In the genomic region with DNA sequence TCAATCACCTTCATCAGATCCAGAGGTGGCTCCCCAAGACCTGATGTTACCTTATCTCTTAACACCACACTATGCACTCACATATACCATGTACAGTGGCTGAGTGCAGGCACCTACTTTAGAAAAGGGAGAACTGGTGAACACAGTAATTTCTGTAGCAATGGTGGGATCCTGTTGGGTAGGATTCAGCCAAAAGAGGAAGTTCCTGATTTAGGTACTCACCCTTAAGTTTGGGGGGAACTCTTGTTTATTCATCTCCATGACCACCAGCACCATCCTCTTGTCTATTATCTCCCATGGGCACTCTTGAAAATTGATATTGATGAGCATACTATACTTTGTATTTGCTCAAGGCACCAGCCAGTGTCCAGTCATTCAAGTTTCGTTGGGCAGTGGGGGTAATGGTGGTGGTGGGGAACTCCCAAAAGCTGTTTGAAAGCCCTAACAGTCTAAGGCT, we compare ENCODE assay signal across 1 cellular context.
A peak's percentile ranks its signal among the peaks of the same experiment; 100 is the strongest.
TF ChIP-seq lines count a peak whose summit lies in the region.

No MANE protein-coding gene starts in this region.

TF ChIP-seq in GM12878, 131 proteins besides CTCF, POLR2A, EP300 and RAD21 (continued from another document):
- TF ChIP-seq, protein P1, sequence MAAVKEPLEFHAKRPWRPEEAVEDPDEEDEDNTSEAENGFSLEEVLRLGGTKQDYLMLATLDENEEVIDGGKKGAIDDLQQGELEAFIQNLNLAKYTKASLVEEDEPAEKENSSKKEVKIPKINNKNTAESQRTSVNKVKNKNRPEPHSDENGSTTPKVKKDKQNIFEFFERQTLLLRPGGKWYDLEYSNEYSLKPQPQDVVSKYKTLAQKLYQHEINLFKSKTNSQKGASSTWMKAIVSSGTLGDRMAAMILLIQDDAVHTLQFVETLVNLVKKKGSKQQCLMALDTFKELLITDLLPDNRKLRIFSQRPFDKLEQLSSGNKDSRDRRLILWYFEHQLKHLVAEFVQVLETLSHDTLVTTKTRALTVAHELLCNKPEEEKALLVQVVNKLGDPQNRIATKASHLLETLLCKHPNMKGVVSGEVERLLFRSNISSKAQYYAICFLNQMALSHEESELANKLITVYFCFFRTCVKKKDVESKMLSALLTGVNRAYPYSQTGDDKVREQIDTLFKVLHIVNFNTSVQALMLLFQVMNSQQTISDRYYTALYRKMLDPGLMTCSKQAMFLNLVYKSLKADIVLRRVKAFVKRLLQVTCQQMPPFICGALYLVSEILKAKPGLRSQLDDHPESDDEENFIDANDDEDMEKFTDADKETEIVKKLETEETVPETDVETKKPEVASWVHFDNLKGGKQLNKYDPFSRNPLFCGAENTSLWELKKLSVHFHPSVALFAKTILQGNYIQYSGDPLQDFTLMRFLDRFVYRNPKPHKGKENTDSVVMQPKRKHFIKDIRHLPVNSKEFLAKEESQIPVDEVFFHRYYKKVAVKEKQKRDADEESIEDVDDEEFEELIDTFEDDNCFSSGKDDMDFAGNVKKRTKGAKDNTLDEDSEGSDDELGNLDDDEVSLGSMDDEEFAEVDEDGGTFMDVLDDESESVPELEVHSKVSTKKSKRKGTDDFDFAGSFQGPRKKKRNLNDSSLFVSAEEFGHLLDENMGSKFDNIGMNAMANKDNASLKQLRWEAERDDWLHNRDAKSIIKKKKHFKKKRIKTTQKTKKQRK (IDR thresholded peaks at IDR 0.05; ENCODE audit: low read depth, low read length), result no peak
- TF ChIP-seq GATAD2B (conservative IDR thresholded peaks at IDR 0.05; ENCODE audit: low read depth), result no peak
- no peak for TF ChIP-seq CEBPB (IDR thresholded peaks at IDR 0.05; ENCODE audit: borderline replicate concordance in 1 of 2, low read depth in 2 of 2, low read length in 2 of 2)
- no peak for TF ChIP-seq SMC3 (IDR thresholded peaks at IDR 0.05; ENCODE audit: borderline replicate concordance, low read length)
- TF ChIP-seq, protein P2, sequence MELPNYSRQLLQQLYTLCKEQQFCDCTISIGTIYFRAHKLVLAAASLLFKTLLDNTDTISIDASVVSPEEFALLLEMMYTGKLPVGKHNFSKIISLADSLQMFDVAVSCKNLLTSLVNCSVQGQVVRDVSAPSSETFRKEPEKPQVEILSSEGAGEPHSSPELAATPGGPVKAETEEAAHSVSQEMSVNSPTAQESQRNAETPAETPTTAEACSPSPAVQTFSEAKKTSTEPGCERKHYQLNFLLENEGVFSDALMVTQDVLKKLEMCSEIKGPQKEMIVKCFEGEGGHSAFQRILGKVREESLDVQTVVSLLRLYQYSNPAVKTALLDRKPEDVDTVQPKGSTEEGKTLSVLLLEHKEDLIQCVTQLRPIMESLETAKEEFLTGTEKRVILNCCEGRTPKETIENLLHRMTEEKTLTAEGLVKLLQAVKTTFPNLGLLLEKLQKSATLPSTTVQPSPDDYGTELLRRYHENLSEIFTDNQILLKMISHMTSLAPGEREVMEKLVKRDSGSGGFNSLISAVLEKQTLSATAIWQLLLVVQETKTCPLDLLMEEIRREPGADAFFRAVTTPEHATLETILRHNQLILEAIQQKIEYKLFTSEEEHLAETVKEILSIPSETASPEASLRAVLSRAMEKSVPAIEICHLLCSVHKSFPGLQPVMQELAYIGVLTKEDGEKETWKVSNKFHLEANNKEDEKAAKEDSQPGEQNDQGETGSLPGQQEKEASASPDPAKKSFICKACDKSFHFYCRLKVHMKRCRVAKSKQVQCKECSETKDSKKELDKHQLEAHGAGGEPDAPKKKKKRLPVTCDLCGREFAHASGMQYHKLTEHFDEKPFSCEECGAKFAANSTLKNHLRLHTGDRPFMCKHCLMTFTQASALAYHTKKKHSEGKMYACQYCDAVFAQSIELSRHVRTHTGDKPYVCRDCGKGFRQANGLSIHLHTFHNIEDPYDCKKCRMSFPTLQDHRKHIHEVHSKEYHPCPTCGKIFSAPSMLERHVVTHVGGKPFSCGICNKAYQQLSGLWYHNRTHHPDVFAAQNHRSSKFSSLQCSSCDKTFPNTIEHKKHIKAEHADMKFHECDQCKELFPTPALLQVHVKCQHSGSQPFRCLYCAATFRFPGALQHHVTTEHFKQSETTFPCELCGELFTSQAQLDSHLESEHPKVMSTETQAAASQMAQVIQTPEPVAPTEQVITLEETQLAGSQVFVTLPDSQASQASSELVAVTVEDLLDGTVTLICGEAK (IDR thresholded peaks at IDR 0.05; ENCODE audit: borderline replicate concordance), result no peak
- peak; percentile 69; the same call in 1 of the 2 replicates for TF ChIP-seq BCL11A (IDR thresholded peaks at IDR 0.05; ENCODE audit: low read depth, low read length)
- no peak for TF ChIP-seq SMARCA5 (IDR thresholded peaks at IDR 0.05)
- no peak for TF ChIP-seq CBFB (IDR thresholded peaks at IDR 0.05; ENCODE audit: low read depth)
- no peak for TF ChIP-seq EZH2 (IDR thresholded peaks at IDR 0.05; ENCODE audit: borderline replicate concordance, control insufficient read depth, low read depth, low read length)
- TF ChIP-seq KAT2A (conservative IDR thresholded peaks at IDR 0.05; ENCODE audit: control insufficient read depth, low read depth, low read length), result no peak
- no peak for TF ChIP-seq SUZ12 (IDR thresholded peaks at IDR 0.05; ENCODE audit: unreplicated experiment)
- no peak for TF ChIP-seq RFX5 (IDR thresholded peaks at IDR 0.05; ENCODE audit: low read depth, low read length)
- no peak for TF ChIP-seq ETV6 (conservative IDR thresholded peaks at IDR 0.05 in 1 of 2, IDR thresholded peaks at IDR 0.05 in 1 of 2; ENCODE audit: borderline replicate concordance in 1 of 2, low read depth in 1 of 2)
- TF ChIP-seq YY1 (IDR thresholded peaks at IDR 0.05; ENCODE audit: low read depth, low read length), result peak; percentile 62; the same call in 1 of the 2 replicates
- TF ChIP-seq SRF (IDR thresholded peaks at IDR 0.05; ENCODE audit: low read depth in 2 of 2, low read length in 2 of 2), result 0 out of 4 replicates have a peak, but pooled peaks of 1 of the 2 experiments have one; percentile 38
- TF ChIP-seq EGR1 (IDR thresholded peaks at IDR 0.05; ENCODE audit: borderline replicate concordance in 1 of 2, low read depth in 2 of 2, low read length in 2 of 2), result no peak
- TF ChIP-seq, protein P3, sequence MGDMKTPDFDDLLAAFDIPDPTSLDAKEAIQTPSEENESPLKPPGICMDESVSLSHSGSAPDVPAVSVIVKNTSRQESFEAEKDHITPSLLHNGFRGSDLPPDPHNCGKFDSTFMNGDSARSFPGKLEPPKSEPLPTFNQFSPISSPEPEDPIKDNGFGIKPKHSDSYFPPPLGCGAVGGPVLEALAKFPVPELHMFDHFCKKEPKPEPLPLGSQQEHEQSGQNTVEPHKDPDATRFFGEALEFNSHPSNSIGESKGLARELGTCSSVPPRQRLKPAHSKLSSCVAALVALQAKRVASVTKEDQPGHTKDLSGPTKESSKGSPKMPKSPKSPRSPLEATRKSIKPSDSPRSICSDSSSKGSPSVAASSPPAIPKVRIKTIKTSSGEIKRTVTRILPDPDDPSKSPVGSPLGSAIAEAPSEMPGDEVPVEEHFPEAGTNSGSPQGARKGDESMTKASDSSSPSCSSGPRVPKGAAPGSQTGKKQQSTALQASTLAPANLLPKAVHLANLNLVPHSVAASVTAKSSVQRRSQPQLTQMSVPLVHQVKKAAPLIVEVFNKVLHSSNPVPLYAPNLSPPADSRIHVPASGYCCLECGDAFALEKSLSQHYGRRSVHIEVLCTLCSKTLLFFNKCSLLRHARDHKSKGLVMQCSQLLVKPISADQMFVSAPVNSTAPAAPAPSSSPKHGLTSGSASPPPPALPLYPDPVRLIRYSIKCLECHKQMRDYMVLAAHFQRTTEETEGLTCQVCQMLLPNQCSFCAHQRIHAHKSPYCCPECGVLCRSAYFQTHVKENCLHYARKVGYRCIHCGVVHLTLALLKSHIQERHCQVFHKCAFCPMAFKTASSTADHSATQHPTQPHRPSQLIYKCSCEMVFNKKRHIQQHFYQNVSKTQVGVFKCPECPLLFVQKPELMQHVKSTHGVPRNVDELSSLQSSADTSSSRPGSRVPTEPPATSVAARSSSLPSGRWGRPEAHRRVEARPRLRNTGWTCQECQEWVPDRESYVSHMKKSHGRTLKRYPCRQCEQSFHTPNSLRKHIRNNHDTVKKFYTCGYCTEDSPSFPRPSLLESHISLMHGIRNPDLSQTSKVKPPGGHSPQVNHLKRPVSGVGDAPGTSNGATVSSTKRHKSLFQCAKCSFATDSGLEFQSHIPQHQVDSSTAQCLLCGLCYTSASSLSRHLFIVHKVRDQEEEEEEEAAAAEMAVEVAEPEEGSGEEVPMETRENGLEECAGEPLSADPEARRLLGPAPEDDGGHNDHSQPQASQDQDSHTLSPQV (IDR thresholded peaks at IDR 0.05), result no peak
- peak; percentile 68; the same call in 1 of the 2 replicates for TF ChIP-seq MEF2A (IDR thresholded peaks at IDR 0.05; ENCODE audit: insufficient read depth, low read depth, low read length)
- no peak for TF ChIP-seq NR2C1 (IDR thresholded peaks at IDR 0.05)
- TF ChIP-seq NFIC (IDR thresholded peaks at IDR 0.05; ENCODE audit: low read depth, low read length), result peak; percentile 72
- no peak for TF ChIP-seq SIX5 (IDR thresholded peaks at IDR 0.05; ENCODE audit: low read depth, low read length, severe bottlenecking)
- TF ChIP-seq CREM (IDR thresholded peaks at IDR 0.05; ENCODE audit: low read depth), result no peak
- no peak for TF ChIP-seq ZBTB4 (CRISPR knock-in tag; IDR thresholded peaks at IDR 0.05)
- TF ChIP-seq, protein P4, sequence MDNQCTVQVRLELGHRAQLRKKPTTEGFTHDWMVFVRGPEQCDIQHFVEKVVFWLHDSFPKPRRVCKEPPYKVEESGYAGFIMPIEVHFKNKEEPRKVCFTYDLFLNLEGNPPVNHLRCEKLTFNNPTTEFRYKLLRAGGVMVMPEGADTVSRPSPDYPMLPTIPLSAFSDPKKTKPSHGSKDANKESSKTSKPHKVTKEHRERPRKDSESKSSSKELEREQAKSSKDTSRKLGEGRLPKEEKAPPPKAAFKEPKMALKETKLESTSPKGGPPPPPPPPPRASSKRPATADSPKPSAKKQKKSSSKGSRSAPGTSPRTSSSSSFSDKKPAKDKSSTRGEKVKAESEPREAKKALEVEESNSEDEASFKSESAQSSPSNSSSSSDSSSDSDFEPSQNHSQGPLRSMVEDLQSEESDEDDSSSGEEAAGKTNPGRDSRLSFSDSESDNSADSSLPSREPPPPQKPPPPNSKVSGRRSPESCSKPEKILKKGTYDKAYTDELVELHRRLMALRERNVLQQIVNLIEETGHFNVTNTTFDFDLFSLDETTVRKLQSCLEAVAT (IDR thresholded peaks at IDR 0.05), result no peak
- TF ChIP-seq, protein P5, sequence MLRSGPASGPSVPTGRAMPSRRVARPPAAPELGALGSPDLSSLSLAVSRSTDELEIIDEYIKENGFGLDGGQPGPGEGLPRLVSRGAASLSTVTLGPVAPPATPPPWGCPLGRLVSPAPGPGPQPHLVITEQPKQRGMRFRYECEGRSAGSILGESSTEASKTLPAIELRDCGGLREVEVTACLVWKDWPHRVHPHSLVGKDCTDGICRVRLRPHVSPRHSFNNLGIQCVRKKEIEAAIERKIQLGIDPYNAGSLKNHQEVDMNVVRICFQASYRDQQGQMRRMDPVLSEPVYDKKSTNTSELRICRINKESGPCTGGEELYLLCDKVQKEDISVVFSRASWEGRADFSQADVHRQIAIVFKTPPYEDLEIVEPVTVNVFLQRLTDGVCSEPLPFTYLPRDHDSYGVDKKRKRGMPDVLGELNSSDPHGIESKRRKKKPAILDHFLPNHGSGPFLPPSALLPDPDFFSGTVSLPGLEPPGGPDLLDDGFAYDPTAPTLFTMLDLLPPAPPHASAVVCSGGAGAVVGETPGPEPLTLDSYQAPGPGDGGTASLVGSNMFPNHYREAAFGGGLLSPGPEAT (IDR thresholded peaks at IDR 0.05; ENCODE audit: low read depth), result peak; percentile 79; the same call in 1 of the 2 replicates
- TF ChIP-seq PAX8 (IDR thresholded peaks at IDR 0.05), result no peak
- TF ChIP-seq ZSCAN29 (IDR thresholded peaks at IDR 0.05), result no peak
- TF ChIP-seq LARP7 (IDR thresholded peaks at IDR 0.05), result no peak
- no peak for TF ChIP-seq MYB (IDR thresholded peaks at IDR 0.05; ENCODE audit: borderline replicate concordance, low read depth, low read length)
- peak; percentile 41; the same call in 1 of the 2 replicates for TF ChIP-seq ATF7 (IDR thresholded peaks at IDR 0.05; ENCODE audit: low read depth)
- TF ChIP-seq CBX3 (IDR thresholded peaks at IDR 0.05; ENCODE audit: borderline replicate concordance, low read depth), result no peak
- TF ChIP-seq JUNB (IDR thresholded peaks at IDR 0.05), result peak; percentile 66
- TF ChIP-seq MTA2 (IDR thresholded peaks at IDR 0.05; ENCODE audit: low read depth), result peak; percentile 85
- peak; percentile 47; the same call in 1 of the 2 replicates for TF ChIP-seq BACH1 (IDR thresholded peaks at IDR 0.05; ENCODE audit: borderline replicate concordance)
- no peak for TF ChIP-seq JUND (IDR thresholded peaks at IDR 0.05; ENCODE audit: low read depth, low read length)
- no peak for TF ChIP-seq PAX5 (IDR thresholded peaks at IDR 0.05; ENCODE audit: borderline replicate concordance, low read depth, low read length)
- peak; percentile 81 to 86 for TF ChIP-seq IKZF2 (IDR thresholded peaks at IDR 0.05)
- TF ChIP-seq FOS (IDR thresholded peaks at IDR 0.05; ENCODE audit: borderline replicate concordance, extremely low read depth, insufficient read length), result no peak
- TF ChIP-seq BHLHE40 (IDR thresholded peaks at IDR 0.05; ENCODE audit: borderline replicate concordance in 1 of 2, low read depth in 2 of 2, low read length in 1 of 2), result peak in 1 of 2 experiments; percentile 26; a peak in 1 of 4 replicates
- TF ChIP-seq, protein P6, sequence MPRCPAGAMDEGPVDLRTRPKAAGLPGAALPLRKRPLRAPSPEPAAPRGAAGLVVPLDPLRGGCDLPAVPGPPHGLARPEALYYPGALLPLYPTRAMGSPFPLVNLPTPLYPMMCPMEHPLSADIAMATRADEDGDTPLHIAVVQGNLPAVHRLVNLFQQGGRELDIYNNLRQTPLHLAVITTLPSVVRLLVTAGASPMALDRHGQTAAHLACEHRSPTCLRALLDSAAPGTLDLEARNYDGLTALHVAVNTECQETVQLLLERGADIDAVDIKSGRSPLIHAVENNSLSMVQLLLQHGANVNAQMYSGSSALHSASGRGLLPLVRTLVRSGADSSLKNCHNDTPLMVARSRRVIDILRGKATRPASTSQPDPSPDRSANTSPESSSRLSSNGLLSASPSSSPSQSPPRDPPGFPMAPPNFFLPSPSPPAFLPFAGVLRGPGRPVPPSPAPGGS (IDR thresholded peaks at IDR 0.05; ENCODE audit: borderline replicate concordance, insufficient read depth, low read depth, low read length, poor library complexity, severe bottlenecking), result no peak
TF ChIP-seq in GM12878: peak in this region for 28.
